In genomic region chr3:71078199-71078598, GRCh38 we compare ENCODE assay signal across 19 cellular contexts.
DNase-seq lines count a peak whose midpoint lies in the region; ATAC-seq lines count a peak whose summit lies in the region.
"Had no signal": no experiment of that assay in that cellular context is flagged by ENCODE, and none has a peak within 500 bp of the region (broad histone marks: within the 10 kb centered on the region; RNA-seq: fewer than 3 reads in every experiment).

No MANE protein-coding gene starts in this region.

- ATAC-seq in activated naive CD8-positive, alpha-beta T cell treated with anti-CD3 and anti-CD28 coated beads, Interleukin-2, amount 50 U/mL, for 24 hours: no peak
- ATAC-seq: heart left ventricle, lower lobe of right lung, right cardiac atrium had no signal

- H3K9ac ChIP-seq in skeletal muscle satellite cell (ENCODE audit: low read depth, low read length): no peak overlapping the region
- H3K9ac ChIP-seq: BLaER1 had no signal

- H3K4me1 ChIP-seq in skeletal muscle satellite cell (ENCODE audit: control insufficient read depth, insufficient read depth, low read length): peaks cover 66% of the 10 kb centered on the region

- no peak overlapping the region for H3K4me3 Mint-ChIP-seq in activated CD4-positive, alpha-beta T cell treated with anti-CD3 and anti-CD28 coated beads, Interleukin-2, amount 10 ng/mL, durations not matched to agents 24 days and 14 days
- peak overlapping the region; percentile 22 to 79 (median 48) for H3K4me3 Mint-ChIP-seq in IgD-negative memory B cell
- H3K4me3 Mint-ChIP-seq in activated naive CD8-positive, alpha-beta T cell treated with anti-CD3 and anti-CD28 coated beads, Interleukin-2, amount 50 U/mL, for 24 hours: peak overlapping the region; percentile 70

- peaks cover 39% of the 10 kb centered on the region for H3K36me3 Mint-ChIP-seq in activated CD4-positive, alpha-beta T cell treated with anti-CD3 and anti-CD28 coated beads, Interleukin-2, amount 10 ng/mL, durations not matched to agents 24 days and 14 days (ENCODE audit: low read depth)
- H3K36me3 Mint-ChIP-seq in IgD-negative memory B cell: peaks cover 6% of the 10 kb centered on the region
- H3K36me3 Mint-ChIP-seq in activated naive CD8-positive, alpha-beta T cell treated with anti-CD3 and anti-CD28 coated beads, Interleukin-2, amount 50 U/mL, for 24 hours (ENCODE audit: low read depth): peaks cover 64% of the 10 kb centered on the region

- H3K4me1 Mint-ChIP-seq in activated CD4-positive, alpha-beta T cell treated with anti-CD3 and anti-CD28 coated beads, Interleukin-2, amount 10 ng/mL, durations not matched to agents 24 days and 14 days: peaks cover 68% of the 10 kb centered on the region
- peaks cover 40 to 66% (median 57%) of the 10 kb centered on the region in 3 donors for H3K4me1 Mint-ChIP-seq in IgD-negative memory B cell
- H3K4me1 Mint-ChIP-seq in activated naive CD8-positive, alpha-beta T cell treated with anti-CD3 and anti-CD28 coated beads, Interleukin-2, amount 50 U/mL, for 24 hours: peaks cover 99% of the 10 kb centered on the region

- H3K9me3 Mint-ChIP-seq in activated CD4-positive, alpha-beta T cell treated with anti-CD3 and anti-CD28 coated beads, Interleukin-2, amount 10 ng/mL, durations not matched to agents 24 days and 14 days: no peaks in the 10 kb centered on the region
- H3K9me3 Mint-ChIP-seq in IgD-negative memory B cell: no peaks in the 10 kb centered on the region
- H3K9me3 Mint-ChIP-seq in activated naive CD8-positive, alpha-beta T cell treated with anti-CD3 and anti-CD28 coated beads, Interleukin-2, amount 50 U/mL, for 24 hours: no peaks in the 10 kb centered on the region

- H3K27ac Mint-ChIP-seq in activated CD4-positive, alpha-beta T cell treated with anti-CD3 and anti-CD28 coated beads, Interleukin-2, amount 10 ng/mL, durations not matched to agents 24 days and 14 days: peak overlapping the region; percentile 7
- H3K27ac Mint-ChIP-seq in IgD-negative memory B cell: peak overlapping the region; percentile 33 to 88 (median 68)
- H3K27ac Mint-ChIP-seq in activated naive CD8-positive, alpha-beta T cell treated with anti-CD3 and anti-CD28 coated beads, Interleukin-2, amount 50 U/mL, for 24 hours: peak overlapping the region; percentile 89

- intact Hi-C loops in activated CD4-positive, alpha-beta T cell treated with anti-CD3 and anti-CD28 coated beads, Interleukin-2, amount 10 ng/mL, durations not matched to agents 24 days and 14 days (cut with micrococcal nuclease): no loop called here

- no peak overlapping the region for H3K4me3 ChIP-seq in skeletal muscle satellite cell (ENCODE audit: low read length)
- H3K4me3 ChIP-seq: BLaER1, heart left ventricle, lower lobe of right lung, stomach had no signal

- H3K27me3 Mint-ChIP-seq in activated CD4-positive, alpha-beta T cell treated with anti-CD3 and anti-CD28 coated beads, Interleukin-2, amount 10 ng/mL, durations not matched to agents 24 days and 14 days: no peaks in the 10 kb centered on the region
- H3K27me3 Mint-ChIP-seq in IgD-negative memory B cell: no peaks in the 10 kb centered on the region
- H3K27me3 Mint-ChIP-seq in activated naive CD8-positive, alpha-beta T cell treated with anti-CD3 and anti-CD28 coated beads, Interleukin-2, amount 50 U/mL, for 24 hours: no peaks in the 10 kb centered on the region

- no peak for DNase-seq in activated CD4-positive, alpha-beta T cell treated with anti-CD3 and anti-CD28 coated beads, Interleukin-2, amount 10 ng/mL, durations not matched to agents 24 days and 14 days
- no peak for DNase-seq in activated CD4-positive, alpha-beta T cell treated with anti-CD3 and anti-CD28 coated beads, Interleukin-2, amount 50 U/mL, for 48 hours
- DNase-seq in activated naive CD8-positive, alpha-beta T cell treated with anti-CD3 and anti-CD28 coated beads, Interleukin-2, amount 50 U/mL, for 24 hours: no peak
- DNase-seq in T1000 (lab: John Stamatoyannopoulos, UW) (no peak), SK-N-DZ (ENCODE audit: low spot score) (no peak)
- DNase-seq in stimulated activated CD4-positive, alpha-beta T cell treated with anti-CD3 and anti-CD28 coated beads, Interleukin-4, amount 100 ng/mL, for 4 hours: no peak
- DNase-seq: activated effector memory CD4-positive, alpha-beta T cell treated with anti-CD3 and anti-CD28 coated beads, Interleukin-2, amount 50 U/mL, for 16 hours; DMS 273 treated with DMSO at 0.1 percent for 48 hours; GOT3; heart left ventricle; lower lobe of right lung; NCI-H1436; NCI-H524 treated with DMSO at 0.1 percent for 48 hours; right cardiac atrium; Right ventricle myocardium superior; stomach had no signal

- peak overlapping the region; percentile 3 for H3K4me2 ChIP-seq in skeletal muscle satellite cell (ENCODE audit: low read length)
- H3K4me2 ChIP-seq: BLaER1 had no signal

- no peaks in the 10 kb centered on the region for H3K9me3 ChIP-seq in skeletal muscle satellite cell (replicated peaks; ENCODE audit: low read length)
- H3K9me3 ChIP-seq: BLaER1, heart left ventricle, lower lobe of right lung, stomach had no signal

- no peaks in the 10 kb centered on the region for H3K36me3 ChIP-seq in skeletal muscle satellite cell (ENCODE audit: insufficient read depth, low read length)
- H3K36me3 ChIP-seq: BLaER1, heart left ventricle, lower lobe of right lung, stomach had no signal

- no peaks in the 10 kb centered on the region for H3K27me3 ChIP-seq in skeletal muscle satellite cell (ENCODE audit: control insufficient read depth, insufficient read depth, low read length)
- H3K27me3 ChIP-seq: BLaER1, heart left ventricle, stomach had no signal

Comparison
In these comparisons a context has a peak if more than half of its experiments do, and no peak if none do; other contexts are left out.
1. H3K27ac Mint-ChIP-seq: peak in every context shown above with its lines; median percentile 89 in activated naive CD8-positive, alpha-beta T cell treated with anti-CD3 and anti-CD28 coated beads, Interleukin-2, amount 50 U/mL, for 24 hours; 68 in IgD-negative memory B cell; 7 in activated CD4-positive, alpha-beta T cell treated with anti-CD3 and anti-CD28 coated beads, Interleukin-2, amount 10 ng/mL, durations not matched to agents 24 days and 14 days.